Comparison of ENCODE assay signal across 12 cellular contexts in genomic region chr12:52860102-52860838, GRCh38. TPM values are rescaled to one million over a fixed set of nuclear protein-coding genes. Genes with fewer than 3 reads are reported as not detected.
DNase-seq lines count a peak whose midpoint lies in the region; ATAC-seq, FAIRE-seq and TF ChIP-seq lines count a peak whose summit lies in the region.
"Had no signal": no experiment of that assay in that cellular context is flagged by ENCODE, and none has a peak within 500 bp of the region (broad histone marks: within the 10 kb centered on the region; RNA-seq: fewer than 3 reads in every experiment).

No MANE protein-coding gene starts in this region.

- no peak overlapping the region for H3K27ac ChIP-seq in Panc1 (ENCODE audit: low read length)
- H3K27ac ChIP-seq in tibial artery: no peak overlapping the region
- H3K27ac ChIP-seq: hepatocyte had no signal

- no TSS peak for BruUV-seq in Panc1 (replicated peaks; lab: Mats Ljungman, UMichigan)

- in situ Hi-C loops in Panc1 (cut with HindIII; ENCODE audit: low pct_unique_long_range_greater_than_20kb, low sequenced_read_pairs): no loop called here

- H3K27me3 ChIP-seq in Panc1 (ENCODE audit: control insufficient read depth, insufficient read depth, low read length): no peaks in the 10 kb centered on the region; the same call in 1 of the 2 replicates
- no peaks in the 10 kb centered on the region for H3K27me3 ChIP-seq in tibial artery
- H3K27me3 ChIP-seq: hepatocyte had no signal

- POLR2A ChIA-PET in Panc1 (lab: Charles Lee): no interaction called here

- no peaks in the 10 kb centered on the region for H3K9me3 ChIP-seq in Panc1 (ENCODE audit: control insufficient read depth, insufficient read depth, low read depth, low read length)
- H3K9me3 ChIP-seq in tibial artery: no peaks in the 10 kb centered on the region

- DNase-seq in GM03348 (ENCODE audit: low spot score) (peak; percentile 44), Panc1 (ENCODE audit: low read depth, low spot score) (no peak), fibroblast of gingiva (ENCODE audit: low read depth) (peak; percentile 73), omental fat pad (ENCODE audit: low spot score) (no peak), tibial artery (no peak), NCI-H510A treated with DMSO at 0.1 percent for 48 hours (lab: John Stamatoyannopoulos, UW) (no peak), HTR-8/SVneo (ENCODE audit: insufficient read length, low spot score) (no peak)
- DNase-seq: activated T-cell treated with anti-CD3 and anti-CD28 coated beads, Interleukin-2, amount 50 U/mL, for 24 hours; MV-4-11; stimulated activated CD4-positive, alpha-beta T cell treated with anti-CD3 and anti-CD28 coated beads, Interleukin-12 subunit alpha, Interleukin-12 subunit beta, amount 100 ng/mL, for 4 hours had no signal

- ATAC-seq in Panc1 (peak; percentile 53; the same call in 1 of the 2 replicates), omental fat pad (ENCODE audit: low FRiP score) (peak; percentile 81), HG02852 (IDR thresholded peaks at IDR 0.05; ENCODE audit: unreplicated experiment) (no peak)

- intact Hi-C loops in Panc1 (cut with micrococcal nuclease; ENCODE audit: unreplicated experiment) (no loop called here), tibial artery (cut with DNase I; ENCODE audit: low total_unique reads) (loop anchor here (5.0 kb wide), 1 partner anchor 463 kb away; no protein-coding TSS in a partner anchor)

- H3K4me1 ChIP-seq in Panc1 (ENCODE audit: control insufficient read depth, insufficient read depth, low read length) (no peaks in the 10 kb centered on the region), tibial artery (peaks cover 0 to 7% (median 0%) of the 10 kb centered on the region in 4 donors)

- H3K4me3 ChIP-seq in Panc1 (ENCODE audit: low read depth in 2 of 2, low read length in 2 of 2): no peak overlapping the region
- no peak overlapping the region for H3K4me3 ChIP-seq in tibial artery
- H3K4me3 ChIP-seq: hepatocyte had no signal

- no peaks in the 10 kb centered on the region for H3K36me3 ChIP-seq in Panc1 (ENCODE audit: control insufficient read depth, insufficient read depth, low read length)
- H3K36me3 ChIP-seq in tibial artery: no peaks in the 10 kb centered on the region

- CTCF ChIA-PET in Panc1 (lab: Charles Lee): no interaction called here

- no peak for FAIRE-seq in HTR-8/SVneo (lab: Jason Lieb, UNC)

- TF ChIP-seq CTCF in Panc1 (IDR thresholded peaks at IDR 0.05): no peak
- TF ChIP-seq CTCF in omental fat pad (IDR thresholded peaks at IDR 0.05): no peak
- no peak for TF ChIP-seq CTCF in tibial artery (IDR thresholded peaks at IDR 0.05)

RNA-seq across cellular contexts. Expression of gene KRT78, which starts 11.5 kb away (rescaled TPM):
- total RNA-seq in Panc1 (2021; ENCODE audit: unreplicated experiment) (not detected), omental fat pad (1 to 10 TPM in 1 of 4 donors, not detected in 3; 1.9 TPM)
- not detected for polyA plus RNA-seq in Panc1 (2012; ENCODE audit: insufficient read length)
- total RNA-seq: hepatocyte had no signal
- polyA plus RNA-seq: hepatocyte had no signal

RNA-seq across cellular contexts. Expression of gene KRT79, which starts 26.2 kb away (rescaled TPM):
- total RNA-seq in Panc1 (2021; ENCODE audit: unreplicated experiment) (not detected), omental fat pad (1 to 10 TPM in 2 of 4 donors, under 1 TPM in 1, not detected in 1; 0.46 to 2.8 (median 1.7) TPM)
- polyA plus RNA-seq in Panc1 (2012; ENCODE audit: insufficient read length): 0.11 TPM
- polyA plus RNA-seq: hepatocyte had no signal

RNA-seq across cellular contexts. Expression of gene KRT8, which starts 44.6 kb away (rescaled TPM):
- total RNA-seq in Panc1 (2021; ENCODE audit: unreplicated experiment) (6,125 TPM), omental fat pad (1,000 to 10,000 TPM in 1 of 4 donors, 100 to 1,000 TPM in 2, 10 to 100 TPM in 1; 92.8 to 1,088 (median 251) TPM)
- polyA plus RNA-seq in Panc1 (2012; ENCODE audit: insufficient read length): 7,157 TPM

RNA-seq across cellular contexts. Expression of gene KRT4, which starts 46.4 kb away (rescaled TPM):
- total RNA-seq in Panc1 (2021; ENCODE audit: unreplicated experiment) (0.15 TPM), omental fat pad (not detected)
- not detected for polyA plus RNA-seq in Panc1 (2012; ENCODE audit: insufficient read length)

Comparison
In these comparisons a context has a peak if more than half of its experiments do, and no peak if none do; other contexts are left out.
1. DNase-seq: peak in GM03348 (single experiment) and fibroblast of gingiva (single experiment); none in Panc1 (single experiment), omental fat pad (single experiment), tibial artery (0 of 2), NCI-H510A treated with DMSO at 0.1 percent for 48 hours (single experiment) and HTR-8/SVneo (single experiment).